ENCODE assay signal across 21 cellular contexts in genomic region chr3:123778991-123779622, GRCh38.
DNase-seq lines count a peak whose midpoint lies in the region; ATAC-seq and TF ChIP-seq lines count a peak whose summit lies in the region.
"Had no signal": no experiment of that assay in that cellular context is flagged by ENCODE, and none has a peak within 500 bp of the region (broad histone marks: within the 10 kb centered on the region; RNA-seq: fewer than 3 reads in every experiment).

No MANE protein-coding gene starts in this region.

- no peaks in the 10 kb centered on the region for H3K36me3 ChIP-seq in left lung
- H3K36me3 ChIP-seq: HAP-1, ovary had no signal

- no peaks in the 10 kb centered on the region for H3K27me3 ChIP-seq in left lung
- H3K27me3 ChIP-seq: ovary had no signal

- DNase-seq in C1 segment of cervical spinal cord (lab: John Stamatoyannopoulos, UW) (peak in 10 of 14 donors; percentile 33 to 78 (median 53)), astrocyte of the hippocampus (ENCODE audit: low read depth, low spot score) (peak; percentile 36), left lung (no peak), sciatic nerve (ENCODE audit: low spot score) (no peak), HuH-7.5 (ENCODE audit: low spot score) (no peak), NCI-H69 (lab: John Stamatoyannopoulos, UW) (no peak)
- DNase-seq: 8988T; activated CD4-positive, alpha-beta T cell treated with anti-CD3 and anti-CD28 coated beads for 1 hour; activated naive CD4-positive, alpha-beta T cell treated with anti-CD3 and anti-CD28 coated beads, Interleukin-2, amount 10 ng/mL, durations not matched to agents 7 days and 5 days; activated T-cell treated with anti-CD3 and anti-CD28 coated beads, Interleukin-2, amount 50 U/mL, for 48 hours; AML-193; COR-L47; naive thymus-derived CD4-positive, alpha-beta T cell; NCI-H1105 treated with DMSO at 0.1 percent for 48 hours; NCI-H524; ovary had no signal

- H3K4me3 ChIP-seq in left lung: no peak overlapping the region
- H3K4me3 ChIP-seq: HAP-1, lung, ovary had no signal

- peaks cover 3 to 8% of the 10 kb centered on the region in 2 donors for H3K4me1 ChIP-seq in left lung

- no peak overlapping the region for H3K27ac ChIP-seq in left lung
- H3K27ac ChIP-seq: ovary had no signal

- intact Hi-C loops in left lung (cut with DNase I) (no loop called here), sciatic nerve (cut with DNase I) (no loop called here)

- peak; percentile 32 for ATAC-seq in left lung
- ATAC-seq in sciatic nerve: peak; percentile 34
- no peak for ATAC-seq in GM21360 (IDR thresholded peaks at IDR 0.05; ENCODE audit: unreplicated experiment)
- ATAC-seq in HG03025 (IDR thresholded peaks at IDR 0.05; ENCODE audit: low FRiP score, unreplicated experiment): no peak
- ATAC-seq: naive thymus-derived CD4-positive, alpha-beta T cell; stimulated activated memory B cell treated with anti-CD40 and anti-IgM and Interleukin-4, amounts not matched to agents 10 μg/mL and 1 μg/mL and 100 μg/mL, for 72 hours had no signal

- TF ChIP-seq CTCF in left lung (IDR thresholded peaks at IDR 0.05): no peak

- H3K9me3 ChIP-seq in left lung: no peaks in the 10 kb centered on the region
- H3K9me3 ChIP-seq: HAP-1, ovary had no signal

Comparison
In these comparisons a context has a peak if more than half of its experiments do, and no peak if none do; other contexts are left out.
1. DNase-seq: peak in C1 segment of cervical spinal cord (10 of 14) and astrocyte of the hippocampus (single experiment); none in left lung (0 of 2), sciatic nerve (single experiment), HuH-7.5 (single experiment) and NCI-H69 (single experiment).
2. ATAC-seq: peak in left lung (single experiment) and sciatic nerve (single experiment); none in GM21360 (single experiment) and HG03025 (single experiment).